Comparison of ENCODE assay signal across 1 cellular context in genomic region chr17:44398692-44399691, GRCh38.
TF ChIP-seq lines count a peak whose summit lies in the region.

No MANE protein-coding gene starts in this region.

TF ChIP-seq in HepG2, 621 proteins besides CTCF, POLR2A, EP300 and RAD21:
- TF ChIP-seq ZKSCAN1 (IDR thresholded peaks at IDR 0.05; ENCODE audit: low read length) = no peak
- peak; percentile 57 for TF ChIP-seq AGO2 (optimal IDR thresholded peaks at IDR 0.05; ENCODE audit: low read depth, low read length)
